In the genomic region with DNA sequence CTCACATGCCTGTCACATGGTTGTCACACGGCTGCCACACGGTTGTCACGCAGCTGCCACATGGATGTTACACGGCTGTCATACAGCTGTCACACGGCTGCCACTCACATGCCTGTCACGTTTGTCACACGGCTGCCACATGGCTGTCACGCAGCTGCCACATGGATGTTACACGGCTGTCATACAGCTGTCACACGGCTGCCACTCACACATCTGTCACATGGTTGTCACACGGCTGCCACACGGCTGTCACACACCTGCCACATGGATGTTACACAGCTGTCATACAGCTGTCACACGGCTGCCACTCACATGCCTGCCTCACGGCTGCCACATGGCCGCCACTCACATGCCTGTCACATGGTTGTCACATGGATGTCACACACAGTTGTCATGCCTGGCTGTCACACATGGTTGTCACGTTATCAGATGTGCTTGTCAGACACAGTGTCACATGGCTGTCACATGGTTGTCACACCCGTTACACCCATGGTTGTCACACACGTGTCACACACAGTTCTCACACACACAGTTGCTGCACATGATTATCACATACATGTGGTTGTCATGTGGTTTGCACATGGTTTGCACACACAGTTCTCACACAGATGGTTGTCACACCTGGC, we compare ENCODE assay signal across 17 cellular contexts. TPM values are rescaled to one million over a fixed set of nuclear protein-coding genes. Genes with fewer than 3 reads are reported as not detected.
"Had no signal": no experiment of that assay in that cellular context is flagged by ENCODE, and none has a peak within 500 bp of the region (broad histone marks: within the 10 kb centered on the region; RNA-seq: fewer than 3 reads in every experiment).

No MANE protein-coding gene starts in this region.

- H3K9me3 ChIP-seq: colonic mucosa, suprapubic skin had no signal

- H3K4me1 ChIP-seq: colonic mucosa, foreskin keratinocyte, suprapubic skin had no signal

- H3K4me3 Mint-ChIP-seq: activated CD4-positive, alpha-beta T cell treated with anti-CD3 and anti-CD28 coated beads, Interleukin-2, amount 10 ng/mL, durations not matched to agents 24 days and 14 days; activated CD8-positive, alpha-beta T cell treated with anti-CD3 and anti-CD28 coated beads, Interleukin-2, amount 10 ng/mL, durations not matched to agents 7 days and 5 days; activated T-cell treated with anti-CD3 and anti-CD28 coated beads, Interleukin-2, amount 50 U/mL, for 72 hours had no signal

- DNase-seq: activated CD4-positive, alpha-beta T cell treated with anti-CD3 and anti-CD28 coated beads, Interleukin-2, amount 10 ng/mL, durations not matched to agents 24 days and 14 days; activated CD4-positive, CD25-positive, alpha-beta regulatory T cell; activated CD8-positive, alpha-beta memory T cell treated with anti-CD3 and anti-CD28 coated beads, Interleukin-2, amount 50 U/mL, for 4 hours; activated CD8-positive, alpha-beta T cell treated with anti-CD3 and anti-CD28 coated beads, Interleukin-2, amount 10 ng/mL, durations not matched to agents 7 days and 5 days; activated gamma-delta T cell; activated T-cell treated with anti-CD3 and anti-CD28 coated beads, Interleukin-2, amount 50 U/mL, for 72 hours; central memory CD4-positive, alpha-beta T cell; colonic mucosa; effector CD8-positive, alpha-beta T cell; foreskin keratinocyte; stimulated activated CD4-positive, alpha-beta T cell treated with anti-CD3 and anti-CD28 coated beads, Interleukin-4, amount 100 ng/mL, for 1 hour; stimulated activated naive CD8-positive, alpha-beta T cell treated with anti-CD3 and anti-CD28 coated beads, Interleukin-15, Interleukin-2, amounts not matched to agents 100 U/mL and 50 U/mL, for 24 hours; trophoblast cell had no signal

- H3K27ac Mint-ChIP-seq: activated CD4-positive, alpha-beta T cell treated with anti-CD3 and anti-CD28 coated beads, Interleukin-2, amount 10 ng/mL, durations not matched to agents 24 days and 14 days; activated CD8-positive, alpha-beta T cell treated with anti-CD3 and anti-CD28 coated beads, Interleukin-2, amount 10 ng/mL, durations not matched to agents 7 days and 5 days; activated naive CD4-positive, alpha-beta T cell treated with anti-CD3 and anti-CD28 coated beads, Interleukin-2, amount 50 U/mL, for 72 hours; activated T-cell treated with anti-CD3 and anti-CD28 coated beads, Interleukin-2, amount 50 U/mL, for 72 hours had no signal

- H3K36me3 Mint-ChIP-seq: activated naive CD4-positive, alpha-beta T cell treated with anti-CD3 and anti-CD28 coated beads, Interleukin-2, amount 50 U/mL, for 72 hours had no signal

- ATAC-seq: activated CD8-positive, alpha-beta T cell treated with anti-CD3 and anti-CD28 coated beads, Interleukin-2, amount 10 ng/mL, durations not matched to agents 7 days and 5 days; activated naive CD4-positive, alpha-beta T cell treated with anti-CD3 and anti-CD28 coated beads, Interleukin-2, amount 50 U/mL, for 72 hours; activated T-cell treated with anti-CD3 and anti-CD28 coated beads, Interleukin-2, amount 50 U/mL, for 72 hours; foreskin keratinocyte; stimulated activated naive CD8-positive, alpha-beta T cell treated with anti-CD3 and anti-CD28 coated beads, Interleukin-15, Interleukin-2, amounts not matched to agents 100 U/mL and 50 U/mL, for 24 hours had no signal

- H3K27ac ChIP-seq: colonic mucosa, foreskin keratinocyte, suprapubic skin had no signal

- H3K36me3 ChIP-seq: colonic mucosa, suprapubic skin had no signal

- H3K4me3 ChIP-seq: colonic mucosa, suprapubic skin had no signal

- H3K27me3 ChIP-seq: colonic mucosa had no signal

- H3K9me3 Mint-ChIP-seq: activated CD4-positive, alpha-beta T cell treated with anti-CD3 and anti-CD28 coated beads, Interleukin-2, amount 10 ng/mL, durations not matched to agents 24 days and 14 days; activated T-cell treated with anti-CD3 and anti-CD28 coated beads, Interleukin-2, amount 50 U/mL, for 72 hours had no signal

- FAIRE-seq: TTC549 had no signal

RNA-seq across cellular contexts. Expression of gene KCNG2, which starts 19.4 kb away (rescaled TPM):
- total RNA-seq: activated CD4-positive, alpha-beta T cell treated with anti-CD3 and anti-CD28 coated beads, Interleukin-2, amount 10 ng/mL, durations not matched to agents 24 days and 14 days; activated CD8-positive, alpha-beta T cell treated with anti-CD3 and anti-CD28 coated beads, Interleukin-2, amount 10 ng/mL, durations not matched to agents 7 days and 5 days; activated naive CD4-positive, alpha-beta T cell treated with anti-CD3 and anti-CD28 coated beads, Interleukin-2, amount 50 U/mL, for 72 hours; activated T-cell treated with anti-CD3 and anti-CD28 coated beads, Interleukin-2, amount 50 U/mL, for 72 hours; foreskin keratinocyte; suprapubic skin; T-helper 2 cell treated with Interferon-gamma antibody and Interleukin-4, amounts not matched to agents 100 ng/mL and 5 ng/mL, for 36 hours had no signal
- polyA plus RNA-seq: foreskin keratinocyte had no signal
